ENCODE assay signal across 1 cellular context in genomic region chr6:149032599-149033405, GRCh38.
TF ChIP-seq lines count a peak whose summit lies in the region.

No MANE protein-coding gene starts in this region.

TF ChIP-seq in HepG2, 621 proteins besides CTCF, POLR2A, EP300 and RAD21 (continued from another document and continues in another):
- TF ChIP-seq GRHL1 (CRISPR knock-in tag; conservative IDR thresholded peaks at IDR 0.05) (no peak), ZBTB43 (CRISPR knock-in tag; conservative IDR thresholded peaks at IDR 0.05) (peak; percentile 43), HDAC2 (CRISPR knock-in tag; IDR thresholded peaks at IDR 0.05) (peak; percentile 85), ZNF569 (CRISPR knock-in tag; IDR thresholded peaks at IDR 0.05; ENCODE audit: borderline replicate concordance) (no peak), ZMYM4 (CRISPR knock-in tag; IDR thresholded peaks at IDR 0.05) (peak; percentile 73), ZMAT3 (CRISPR knock-in tag; conservative IDR thresholded peaks at IDR 0.05) (no peak), GTF3A (CRISPR knock-in tag; conservative IDR thresholded peaks at IDR 0.05) (no peak), PCBP1 (IDR thresholded peaks at IDR 0.05; ENCODE audit: borderline replicate concordance, low read depth, low read length) (no peak), ZNF749 (CRISPR knock-in tag; IDR thresholded peaks at IDR 0.05; ENCODE audit: borderline replicate concordance) (no peak; the same call in 1 of the 2 replicates), SP5 (CRISPR knock-in tag; IDR thresholded peaks at IDR 0.05; ENCODE audit: borderline replicate concordance, low read depth) (no peak; the same call in 1 of the 2 replicates), ZBTB3 (CRISPR knock-in tag; IDR thresholded peaks at IDR 0.05; ENCODE audit: borderline replicate concordance, low read depth) (no peak), ZNF546 (CRISPR knock-in tag; conservative IDR thresholded peaks at IDR 0.05) (no peak), HNF1A (IDR thresholded peaks at IDR 0.05; ENCODE audit: low read depth) (peak; percentile 46; the same call in 1 of the 2 replicates), HNF1A (CRISPR knock-in tag; IDR thresholded peaks at IDR 0.05; ENCODE audit: borderline replicate concordance) (no peak; the same call in 1 of the 2 replicates), ZNF576 (CRISPR knock-in tag; IDR thresholded peaks at IDR 0.05) (no peak), NR2F1 (CRISPR knock-in tag; IDR thresholded peaks at IDR 0.05) (peak; percentile 63 to 72; a peak in 3 of 4 replicates), NCOA2 (CRISPR knock-in tag; IDR thresholded peaks at IDR 0.05) (peak; percentile 96), TEAD3 (CRISPR knock-in tag; optimal IDR thresholded peaks at IDR 0.05; ENCODE audit: borderline replicate concordance) (peak; percentile 83), HOXA7 (CRISPR knock-in tag; IDR thresholded peaks at IDR 0.05) (no peak), STAG1 (CRISPR knock-in tag; IDR thresholded peaks at IDR 0.05) (peak; percentile 12; the same call in 1 of the 2 replicates), ZNF331 (CRISPR knock-in tag; IDR thresholded peaks at IDR 0.05) (no peak; the same call in 1 of the 2 replicates), SIN3A (IDR thresholded peaks at IDR 0.05; ENCODE audit: borderline replicate concordance, low read depth, low read length) (no peak), NR2C2 (CRISPR knock-in tag; IDR thresholded peaks at IDR 0.05; ENCODE audit: borderline replicate concordance) (peak; percentile 78), PAXIP1 (CRISPR knock-in tag; conservative IDR thresholded peaks at IDR 0.05) (peak; percentile 88), ZNF136 (CRISPR knock-in tag; IDR thresholded peaks at IDR 0.05; ENCODE audit: low read depth) (0 out of 2 replicates have a peak, but pooled peaks have one; percentile 68), KLF12 (CRISPR knock-in tag; IDR thresholded peaks at IDR 0.05; ENCODE audit: borderline replicate concordance) (no peak; the same call in 1 of the 2 replicates), ELF4 (CRISPR knock-in tag; IDR thresholded peaks at IDR 0.05; ENCODE audit: borderline replicate concordance) (no peak), TRIM22 (IDR thresholded peaks at IDR 0.05) (no peak), NR2F2 (IDR thresholded peaks at IDR 0.05; ENCODE audit: borderline replicate concordance, low read depth) (peak; percentile 89), ZBTB7B (CRISPR knock-in tag; IDR thresholded peaks at IDR 0.05) (0 out of 2 replicates have a peak, but pooled peaks have one; percentile 35), PBX3 (CRISPR knock-in tag; IDR thresholded peaks at IDR 0.05; ENCODE audit: borderline replicate concordance) (no peak), ZNF430 (CRISPR knock-in tag; IDR thresholded peaks at IDR 0.05) (no peak), MYPOP (CRISPR knock-in tag; IDR thresholded peaks at IDR 0.05) (no peak; the same call in 1 of the 2 replicates), POGK (CRISPR knock-in tag; conservative IDR thresholded peaks at IDR 0.05) (no peak), ZC3H13 (CRISPR knock-in tag; IDR thresholded peaks at IDR 0.05) (no peak), RXRB (CRISPR knock-in tag; IDR thresholded peaks at IDR 0.05; ENCODE audit: borderline replicate concordance) (peak; percentile 34), ONECUT2 (CRISPR knock-in tag; IDR thresholded peaks at IDR 0.05) (0 out of 2 replicates have a peak, but pooled peaks have one; percentile 18), NFE2 (CRISPR knock-in tag; IDR thresholded peaks at IDR 0.05) (no peak), DBP (CRISPR knock-in tag; IDR thresholded peaks at IDR 0.05; ENCODE audit: not compliant biosample characterization) (no peak), NCOA1 (CRISPR knock-in tag; IDR thresholded peaks at IDR 0.05) (no peak), PHF20 (CRISPR knock-in tag; IDR thresholded peaks at IDR 0.05) (no peak), NFYC (CRISPR knock-in tag; IDR thresholded peaks at IDR 0.05) (no peak), FOXO1 (CRISPR knock-in tag; IDR thresholded peaks at IDR 0.05) (peak; percentile 62)
